In genomic region chrX:154302998-154303397, GRCh38 we compare ENCODE assay signal across 1 cellular context.
TF ChIP-seq lines count a peak whose summit lies in the region.

No MANE protein-coding gene starts in this region.

TF ChIP-seq in HEK293, 187 proteins besides CTCF, POLR2A, EP300 and RAD21 (continued from another document):
- TF ChIP-seq ZBTB11 (tag by site-specific recombination; conservative IDR thresholded peaks at IDR 0.05; ENCODE audit: low read depth), result peak; percentile 88
- peak; percentile 89 for TF ChIP-seq ZFP37 (tag by site-specific recombination; IDR thresholded peaks at IDR 0.05)
